Comparison of ENCODE assay signal across 21 cellular contexts in the genomic region with DNA sequence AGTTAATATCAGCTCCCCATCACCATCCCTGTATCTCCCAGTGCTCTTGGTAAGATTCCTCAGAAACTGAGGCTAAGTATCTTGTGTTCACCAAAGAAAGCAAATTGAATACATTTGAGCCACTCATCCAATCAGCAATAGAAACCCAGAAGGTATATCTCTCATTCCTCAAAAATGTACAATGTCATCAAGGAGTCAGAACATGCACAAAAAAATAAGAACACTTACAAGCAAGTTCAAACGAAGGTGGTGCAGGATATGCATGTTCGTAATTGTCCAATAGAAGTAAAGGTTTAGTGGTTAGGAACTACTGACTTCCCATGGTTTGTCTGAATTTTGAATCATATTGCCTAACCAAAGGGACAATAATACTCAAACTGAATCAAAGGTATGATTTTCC. TPM values are rescaled to one million over a fixed set of nuclear protein-coding genes. Genes with fewer than 3 reads are reported as not detected.
"Had no signal": no experiment of that assay in that cellular context is flagged by ENCODE, and none has a peak within 500 bp of the region (broad histone marks: within the 10 kb centered on the region; RNA-seq: fewer than 3 reads in every experiment).

No MANE protein-coding gene starts in this region.

- H3K27ac ChIP-seq: HL-60, KMS-11, SJSA1, SK-N-MC had no signal

- ATAC-seq: K562 had no signal

- H3K36me3 ChIP-seq: SJSA1 had no signal

- H3K4me3 ChIP-seq: K562, SJSA1, SK-N-MC had no signal

- H3K4me2 ChIP-seq: KMS-11 had no signal

- H3K27me3 ChIP-seq: SJSA1 had no signal

- DNase-seq: Kasumi-1, MM.1S, NCI-H1092 treated with DMSO at 0.1 percent for 48 hours, NCI-H1436, NCI-H187, NCI-H2081 treated with DMSO at 0.1 percent for 48 hours, NCI-H2171, NCI-H226, NCI-H446, NCI-H510A, NCI-H524 treated with DMSO at 0.1 percent for 48 hours, Right ventricle myocardium superior, RPMI8226, SIG-M5 had no signal

- H3K4me1 ChIP-seq: SJSA1 had no signal

- H3K9me3 ChIP-seq: SJSA1 had no signal

- H3K9ac ChIP-seq: KMS-11 had no signal

RNA-seq across cellular contexts. Expression of gene RXRG, which starts 24.3 kb away (rescaled TPM):
- total RNA-seq: K562, M059J, SJSA1 had no signal
- polyA plus RNA-seq: IgD-negative memory B cell, K562 had no signal
